13 cellular contexts compared by ENCODE assay signal in genomic region chr9:81595887-81596558, GRCh38.
DNase-seq lines count a peak whose midpoint lies in the region; ATAC-seq and TF ChIP-seq lines count a peak whose summit lies in the region.
"Had no signal": no experiment of that assay in that cellular context is flagged by ENCODE, and none has a peak within 500 bp of the region (broad histone marks: within the 10 kb centered on the region; RNA-seq: fewer than 3 reads in every experiment).

No MANE protein-coding gene starts in this region.

- no peak for TF ChIP-seq EP300 in esophagus muscularis mucosa (IDR thresholded peaks at IDR 0.05)

- peaks cover 37 to 80% (median 70%) of the 10 kb centered on the region in 4 donors for H3K4me1 ChIP-seq in esophagus muscularis mucosa

- 90% methylated on average over 10 of the region's 10 CpGs for WGBS in esophagus muscularis mucosa

- TF ChIP-seq CTCF in foreskin fibroblast (IDR thresholded peaks at IDR 0.05; ENCODE audit: low read depth, low read length): no peak
- no peak for TF ChIP-seq CTCF in GM10248 (IDR thresholded peaks at IDR 0.05; ENCODE audit: control extremely low read depth, extremely low read depth, low read depth, missing control alignments)
- TF ChIP-seq CTCF in esophagus muscularis mucosa (IDR thresholded peaks at IDR 0.05): no peak

- DNase-seq in NCI-H1436 (lab: John Stamatoyannopoulos, UW) (peak; percentile 38), NCI-H1436 treated with DMSO at 0.1 percent for 48 hours (lab: John Stamatoyannopoulos, UW) (no peak), NCI-H524 (lab: John Stamatoyannopoulos, UW) (peak; percentile 59 to 86), foreskin fibroblast (peak; percentile 10 to 58), retina (peak; percentile 44), GM10248 (ENCODE audit: extremely low spot score) (no peak), esophagus muscularis mucosa (ENCODE audit: extremely low spot score) (no peak)
- DNase-seq: activated naive CD8-positive, alpha-beta T cell treated with anti-CD3 and anti-CD28 coated beads, Interleukin-2, amount 10 ng/mL, durations not matched to agents 7 days and 5 days; effector CD8-positive, alpha-beta T cell; MM.1S; testis had no signal

- ATAC-seq in GM21360 (IDR thresholded peaks at IDR 0.05; ENCODE audit: unreplicated experiment): no peak

- intact Hi-C loops in esophagus muscularis mucosa (cut with DNase I): no loop called here

- H3K9me3 ChIP-seq in esophagus muscularis mucosa: no peaks in the 10 kb centered on the region
- H3K9me3 ChIP-seq: testis had no signal

- no peaks in the 10 kb centered on the region for H3K27me3 ChIP-seq in esophagus muscularis mucosa
- H3K27me3 ChIP-seq: testis had no signal

- POLR2A ChIA-PET in GM10248 (lab: Yijun Ruan, JAX): no interaction called here

- CTCF ChIA-PET in GM10248 (lab: Yijun Ruan, JAX): no interaction called here

- no peak overlapping the region for H3K4me3 ChIP-seq in foreskin fibroblast (ENCODE audit: low read depth in 1 of 2, low read length in 2 of 2)
- no peak overlapping the region for H3K4me3 ChIP-seq in esophagus muscularis mucosa
- H3K4me3 ChIP-seq: lung, testis had no signal

- no peak for TF ChIP-seq POLR2A in esophagus muscularis mucosa (IDR thresholded peaks at IDR 0.05; ENCODE audit: low read depth)

- peak overlapping the region in 2 of 4 donors; percentile 10 to 23 for H3K27ac ChIP-seq in esophagus muscularis mucosa (replicated peaks in 1 of 4)

- peaks cover 0 to 34% (median 5%) of the 10 kb centered on the region in 4 donors for H3K36me3 ChIP-seq in esophagus muscularis mucosa

Comparison
In these comparisons a context has a peak if more than half of its experiments do, and no peak if none do; other contexts are left out.
1. DNase-seq: peak in NCI-H1436 (single experiment), NCI-H524 (2 of 2), foreskin fibroblast (2 of 2) and retina (single experiment); none in NCI-H1436 treated with DMSO at 0.1 percent for 48 hours (single experiment), GM10248 (single experiment) and esophagus muscularis mucosa (single experiment).